ENCODE assay signal across 20 cellular contexts in the genomic region with DNA sequence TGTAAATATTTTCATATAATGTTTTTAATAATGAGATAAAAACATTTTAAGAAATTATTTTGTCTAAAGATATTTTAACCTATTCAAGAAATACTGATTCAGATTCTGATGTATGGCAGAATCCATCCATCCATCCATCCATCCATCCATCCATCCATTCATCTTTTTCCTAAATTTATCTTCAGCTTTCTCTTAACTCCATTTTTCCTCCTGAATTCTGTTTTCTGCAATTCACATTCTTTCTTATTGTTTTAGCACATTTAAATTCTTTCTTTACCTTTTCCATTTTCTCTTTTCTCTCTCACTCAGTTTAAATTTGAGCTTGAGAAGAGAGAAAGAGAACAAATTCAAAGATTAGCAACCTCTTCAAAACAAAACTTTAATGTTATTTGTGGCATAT. TPM values are rescaled to one million over a fixed set of nuclear protein-coding genes. Genes with fewer than 3 reads are reported as not detected.
DNase-seq lines count a peak whose midpoint lies in the region; ATAC-seq, FAIRE-seq and TF ChIP-seq lines count a peak whose summit lies in the region.
"Had no signal": no experiment of that assay in that cellular context is flagged by ENCODE, and none has a peak within 500 bp of the region (broad histone marks: within the 10 kb centered on the region; RNA-seq: fewer than 3 reads in every experiment).

No MANE protein-coding gene starts in this region.

- FAIRE-seq in kidney (lab: Jason Lieb, UNC): peak; percentile 49
- FAIRE-seq: GM12891, GM18507 had no signal

- H3K36me3 Mint-ChIP-seq in brain: no peaks in the 10 kb centered on the region
- H3K36me3 Mint-ChIP-seq in type B pancreatic cell: no peaks in the 10 kb centered on the region
- H3K36me3 Mint-ChIP-seq in stimulated activated naive B cell treated with anti-CD40 and anti-IgM and Interleukin-4, amounts not matched to agents 10 μg/mL and 1 μg/mL and 100 μg/mL, for 72 hours: no peaks in the 10 kb centered on the region
- H3K36me3 Mint-ChIP-seq: CD4-positive, alpha-beta memory T cell had no signal

- H3K9me3 Mint-ChIP-seq in brain (no peaks in the 10 kb centered on the region), type B pancreatic cell (no peaks in the 10 kb centered on the region)
- no peaks in the 10 kb centered on the region for H3K9me3 Mint-ChIP-seq in stimulated activated naive B cell treated with anti-CD40 and anti-IgM and Interleukin-4, amounts not matched to agents 10 μg/mL and 1 μg/mL and 100 μg/mL, for 72 hours
- H3K9me3 Mint-ChIP-seq: GM23338, H9, HFFc6 had no signal

- TF ChIP-seq CTCF in brain (conservative IDR thresholded peaks at IDR 0.05): no peak
- no peak for TF ChIP-seq CTCF in kidney (IDR thresholded peaks at IDR 0.05; ENCODE audit: borderline replicate concordance, extremely low read depth, insufficient read depth)
- TF ChIP-seq CTCF in type B pancreatic cell (conservative IDR thresholded peaks at IDR 0.05): no peak

- H3K4me1 Mint-ChIP-seq in brain (peaks cover 20% of the 10 kb centered on the region), type B pancreatic cell (ENCODE audit: unreplicated experiment) (peaks cover 7% of the 10 kb centered on the region)
- peaks cover 15 to 21% of the 10 kb centered on the region in 2 donors for H3K4me1 Mint-ChIP-seq in stimulated activated naive B cell treated with anti-CD40 and anti-IgM and Interleukin-4, amounts not matched to agents 10 μg/mL and 1 μg/mL and 100 μg/mL, for 72 hours
- H3K4me1 Mint-ChIP-seq: CD4-positive, alpha-beta memory T cell had no signal

- H3K27ac Mint-ChIP-seq in brain (no peak overlapping the region), type B pancreatic cell (no peak overlapping the region)
- no peak overlapping the region for H3K27ac Mint-ChIP-seq in stimulated activated naive B cell treated with anti-CD40 and anti-IgM and Interleukin-4, amounts not matched to agents 10 μg/mL and 1 μg/mL and 100 μg/mL, for 72 hours
- H3K27ac Mint-ChIP-seq: CD4-positive, alpha-beta memory T cell; GM23338; H9; HFFc6 had no signal

- ATAC-seq in HG03565 (IDR thresholded peaks at IDR 0.05; ENCODE audit: unreplicated experiment): no peak
- ATAC-seq in stimulated activated naive B cell treated with anti-CD40 and anti-IgM and Interleukin-4, amounts not matched to agents 10 μg/mL and 1 μg/mL and 100 μg/mL, for 72 hours (replicated peaks): no peak
- ATAC-seq: GM23338, HCT116 had no signal

- no peaks in the 10 kb centered on the region for H3K36me3 ChIP-seq in kidney (ENCODE audit: control insufficient read depth in 1 of 2, insufficient read depth in 2 of 2, low read length in 2 of 2)

- H3K9me3 ChIP-seq in kidney (ENCODE audit: control insufficient read depth in 1 of 2, low read length in 2 of 2): no peaks in the 10 kb centered on the region

- no peak for DNase-seq in kidney
- DNase-seq in type B pancreatic cell (ENCODE audit: extremely low spot score, unreplicated experiment): no peak
- DNase-seq in stimulated activated naive B cell treated with anti-CD40 and anti-IgM and Interleukin-4, amounts not matched to agents 10 μg/mL and 1 μg/mL and 100 μg/mL, for 72 hours: no peak
- DNase-seq in NCI-H2081 treated with DMSO at 0.1 percent for 48 hours (lab: John Stamatoyannopoulos, UW): no peak
- DNase-seq: Calu3; CD4-positive, alpha-beta memory T cell; COR-L47; DMS53; DMS79 treated with DMSO at 0.1 percent for 48 hours; GF-D8; H9; HFFc6 had no signal

- H3K4me3 Mint-ChIP-seq in brain (peak overlapping the region; percentile 56 to 73 (median 67)), type B pancreatic cell (peak overlapping the region; percentile 32)
- no peak overlapping the region for H3K4me3 Mint-ChIP-seq in stimulated activated naive B cell treated with anti-CD40 and anti-IgM and Interleukin-4, amounts not matched to agents 10 μg/mL and 1 μg/mL and 100 μg/mL, for 72 hours
- H3K4me3 Mint-ChIP-seq: CD4-positive, alpha-beta memory T cell; GM23338; H9; HFFc6 had no signal

- no peak overlapping the region for H3K4me3 ChIP-seq in kidney (ENCODE audit: low read length in 2 of 2)
- H3K4me3 ChIP-seq: GM23338 had no signal

- H3K27ac ChIP-seq in kidney (ENCODE audit: low read depth in 2 of 2, low read length in 2 of 2): no peak overlapping the region

- intact Hi-C loops in kidney (cut with DNase I): no loop called here

- peaks cover 34% of the 10 kb centered on the region for H3K27me3 Mint-ChIP-seq in brain
- peaks cover 61% of the 10 kb centered on the region for H3K27me3 Mint-ChIP-seq in type B pancreatic cell
- H3K27me3 Mint-ChIP-seq in stimulated activated naive B cell treated with anti-CD40 and anti-IgM and Interleukin-4, amounts not matched to agents 10 μg/mL and 1 μg/mL and 100 μg/mL, for 72 hours: peaks cover 35 to 45% of the 10 kb centered on the region in 2 donors

- peaks cover 0 to 6% of the 10 kb centered on the region in 2 donors for H3K4me1 ChIP-seq in kidney (ENCODE audit: control insufficient read depth in 1 of 2, insufficient read depth in 1 of 2, low read depth in 1 of 2, low read length in 2 of 2)

- no peak overlapping the region for H3K9ac ChIP-seq in kidney (ENCODE audit: low read length in 2 of 2)

RNA-seq across cellular contexts. Expression of a gene that starts 3.6 kb away (rescaled TPM):
- polyA plus RNA-seq in brain (ENCODE audit: insufficient read depth, low read depth, low replicate concordance) (0.98 TPM), kidney (ENCODE audit: insufficient read depth, low read depth, low replicate concordance) (0.69 TPM)
- total RNA-seq in kidney (1.2 TPM), type B pancreatic cell (ENCODE audit: low replicate concordance) (2.5 and 16.0 TPM in 2 replicates)
- total RNA-seq: CD4-positive, alpha-beta memory T cell; Daoy; G401; H9; HFFc6 had no signal
- polyA plus RNA-seq: CD4-positive, alpha-beta memory T cell had no signal

Comparison
In these comparisons a context has a peak if more than half of its experiments do, and no peak if none do; other contexts are left out.
1. H3K4me3 Mint-ChIP-seq: peak in brain (5 of 5) and type B pancreatic cell (single experiment); none in stimulated activated naive B cell treated with anti-CD40 and anti-IgM and Interleukin-4, amounts not matched to agents 10 μg/mL and 1 μg/mL and 100 μg/mL, for 72 hours (0 of 2).